18 cellular contexts compared by ENCODE assay signal in the genomic region with DNA sequence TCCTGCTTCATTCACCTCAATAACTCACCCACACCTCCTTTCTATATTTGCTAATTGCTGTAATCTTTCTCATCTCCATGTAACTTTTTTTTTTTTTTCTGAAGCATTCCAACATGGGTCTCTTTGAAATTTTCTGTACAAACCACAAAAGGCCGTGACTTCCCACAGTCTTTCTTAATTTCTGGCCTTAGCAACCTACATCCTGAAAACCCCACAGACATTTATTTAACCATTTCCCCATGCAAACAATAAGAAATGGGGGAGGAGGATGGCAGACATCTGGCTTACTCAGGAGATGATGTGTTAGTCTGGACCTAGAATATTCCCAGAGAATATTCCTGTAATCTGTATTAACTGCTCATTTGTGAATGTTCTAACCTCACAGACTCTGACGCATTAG. TPM values are rescaled to one million over a fixed set of nuclear protein-coding genes. Genes with fewer than 3 reads are reported as not detected.
"Had no signal": no experiment of that assay in that cellular context is flagged by ENCODE, and none has a peak within 500 bp of the region (broad histone marks: within the 10 kb centered on the region; RNA-seq: fewer than 3 reads in every experiment).

No MANE protein-coding gene starts in this region.

- ATAC-seq: activated naive CD4-positive, alpha-beta T cell treated with anti-CD3 and anti-CD28 coated beads, Interleukin-2, amount 50 U/mL, for 72 hours; activated T-cell treated with anti-CD3 and anti-CD28 coated beads, Interleukin-2, amount 50 U/mL, for 4 hours; naive thymus-derived CD4-positive, alpha-beta T cell; stimulated activated effector memory CD8-positive, alpha-beta T cell treated with anti-CD3 and anti-CD28 coated beads, Interleukin-12 subunit alpha, Interleukin-12 subunit beta, amount 100 ng/mL, for 72 hours had no signal

- H3K36me3 Mint-ChIP-seq: activated naive CD4-positive, alpha-beta T cell treated with anti-CD3 and anti-CD28 coated beads, Interleukin-2, amount 50 U/mL, for 72 hours; naive thymus-derived CD4-positive, alpha-beta T cell; stimulated activated effector memory CD8-positive, alpha-beta T cell treated with anti-CD3 and anti-CD28 coated beads, Interleukin-12 subunit alpha, Interleukin-12 subunit beta, amount 100 ng/mL, for 72 hours had no signal

- H3K9me3 ChIP-seq: lower lobe of right lung, transverse colon had no signal

- H3K9me3 Mint-ChIP-seq: activated naive CD4-positive, alpha-beta T cell treated with anti-CD3 and anti-CD28 coated beads, Interleukin-2, amount 50 U/mL, for 72 hours; activated T-cell treated with anti-CD3 and anti-CD28 coated beads, Interleukin-2, amount 50 U/mL, for 4 hours; naive thymus-derived CD4-positive, alpha-beta T cell; stimulated activated effector memory CD8-positive, alpha-beta T cell treated with anti-CD3 and anti-CD28 coated beads, Interleukin-12 subunit alpha, Interleukin-12 subunit beta, amount 100 ng/mL, for 72 hours had no signal

- H3K27ac Mint-ChIP-seq: activated naive CD4-positive, alpha-beta T cell treated with anti-CD3 and anti-CD28 coated beads, Interleukin-2, amount 50 U/mL, for 72 hours; stimulated activated effector memory CD8-positive, alpha-beta T cell treated with anti-CD3 and anti-CD28 coated beads, Interleukin-12 subunit alpha, Interleukin-12 subunit beta, amount 100 ng/mL, for 72 hours had no signal

- DNase-seq: activated CD4-positive, alpha-beta T cell treated with anti-CD3 and anti-CD28 coated beads for 1 hour; activated CD4-positive, alpha-beta T cell treated with anti-CD3 and anti-CD28 coated beads, Interleukin-2, amount 50 U/mL, for 48 hours; activated effector memory CD4-positive, alpha-beta T cell treated with anti-CD3 and anti-CD28 coated beads, Interleukin-2, amount 50 U/mL, for 16 hours; activated T-cell treated with anti-CD3 and anti-CD28 coated beads, Interleukin-2, amount 50 U/mL, for 4 hours; central memory CD4-positive, alpha-beta T cell; cortex of kidney; effector memory CD4-positive, alpha-beta T cell; erythroblast; lower lobe of right lung; naive thymus-derived CD4-positive, alpha-beta T cell; right cardiac atrium; transverse colon had no signal

- H3K4me3 Mint-ChIP-seq: activated T-cell treated with anti-CD3 and anti-CD28 coated beads, Interleukin-2, amount 50 U/mL, for 4 hours; stimulated activated effector memory CD8-positive, alpha-beta T cell treated with anti-CD3 and anti-CD28 coated beads, Interleukin-12 subunit alpha, Interleukin-12 subunit beta, amount 100 ng/mL, for 72 hours had no signal

- H3K27me3 ChIP-seq: transverse colon had no signal

- H3K4me2 ChIP-seq: smooth muscle cell had no signal

- H3K27ac ChIP-seq: lower lobe of right lung, transverse colon had no signal

- H3K36me3 ChIP-seq: transverse colon had no signal

- H3K4me3 ChIP-seq: lower lobe of right lung, smooth muscle cell, transverse colon had no signal

RNA-seq across cellular contexts. Expression of a gene that starts 57.6 kb away (rescaled TPM):
- total RNA-seq: activated naive CD4-positive, alpha-beta T cell treated with anti-CD3 and anti-CD28 coated beads, Interleukin-2, amount 50 U/mL, for 72 hours; activated T-cell treated with anti-CD3 and anti-CD28 coated beads, Interleukin-2, amount 50 U/mL, for 4 hours; glomerular endothelial cell; mononuclear cell; naive thymus-derived CD4-positive, alpha-beta T cell; posterior vena cava; right cardiac atrium; smooth muscle cell had no signal
